Comparison of ENCODE assay signal across 23 cellular contexts in genomic region chr11:43832536-43832935, GRCh38. TPM values are rescaled to one million over a fixed set of nuclear protein-coding genes. Genes with fewer than 3 reads are reported as not detected.
DNase-seq lines count a peak whose midpoint lies in the region; ATAC-seq, FAIRE-seq and TF ChIP-seq lines count a peak whose summit lies in the region.
"Had no signal": no experiment of that assay in that cellular context is flagged by ENCODE, and none has a peak within 500 bp of the region (broad histone marks: within the 10 kb centered on the region; RNA-seq: fewer than 3 reads in every experiment).

No MANE protein-coding gene starts in this region.

- CTCF ChIA-PET in GM10248 (lab: Yijun Ruan, JAX): interaction anchor here (1.1 to 7.0 kb wide), 7 partner anchors 9 to 395 kb away, joined by 3 to 39 read pairs (median 3); no protein-coding TSS in a partner anchor

- FAIRE-seq in astrocyte (lab: Jason Lieb, UNC): peak; percentile 39
- FAIRE-seq: G401.6, GM12878, HTR-8/SVneo had no signal

- H3K9me3 Mint-ChIP-seq in astrocyte (ENCODE audit: unreplicated experiment): no peaks in the 10 kb centered on the region
- H3K9me3 Mint-ChIP-seq: GM23338, HFFc6 had no signal

- H3K27ac Mint-ChIP-seq in astrocyte (ENCODE audit: unreplicated experiment): no peak overlapping the region
- H3K27ac Mint-ChIP-seq: GM23338 had no signal

- H3K27me3 ChIP-seq in astrocyte (ENCODE audit: insufficient read depth, low read length): no peaks in the 10 kb centered on the region
- H3K27me3 ChIP-seq: MG63 had no signal

- peaks cover 5% of the 10 kb centered on the region for H4K20me1 ChIP-seq in astrocyte (ENCODE audit: insufficient read depth, low read length)

- H3K4me1 Mint-ChIP-seq in astrocyte (ENCODE audit: low read depth, unreplicated experiment): peaks cover 35% of the 10 kb centered on the region
- H3K4me1 Mint-ChIP-seq: GM23338 had no signal

- no peak overlapping the region for H3K4me2 ChIP-seq in astrocyte (ENCODE audit: low read length)
- H3K4me2 ChIP-seq: GM23338, SK-N-SH had no signal

- no peak overlapping the region for H3K9ac ChIP-seq in astrocyte (ENCODE audit: low read length)
- H3K9ac ChIP-seq: SK-N-SH had no signal

- H3K4me1 ChIP-seq in astrocyte (ENCODE audit: insufficient read depth, low read length): peaks cover 20% of the 10 kb centered on the region

- no peaks in the 10 kb centered on the region for H3K36me3 ChIP-seq in astrocyte (ENCODE audit: insufficient read depth, low read length)
- H3K36me3 ChIP-seq: MG63 had no signal

- H3K79me2 ChIP-seq in astrocyte (ENCODE audit: insufficient read depth, low read length): no peaks in the 10 kb centered on the region

- ATAC-seq in esophagus mucosa (peak; percentile 19), GM19452 (IDR thresholded peaks at IDR 0.05; ENCODE audit: unreplicated experiment) (no peak), HG02759 (IDR thresholded peaks at IDR 0.05; ENCODE audit: unreplicated experiment) (no peak), HG02973 (IDR thresholded peaks at IDR 0.05; ENCODE audit: unreplicated experiment) (no peak)
- ATAC-seq: GM12878, GM23338 had no signal

- H2AFZ ChIP-seq in astrocyte (ENCODE audit: low read depth, low read length): no peak overlapping the region
- H2AFZ ChIP-seq: GM23338 had no signal

- no peaks in the 10 kb centered on the region for H3K27me3 Mint-ChIP-seq in astrocyte (ENCODE audit: low read depth, unreplicated experiment)

- POLR2A ChIA-PET in GM10248 (lab: Yijun Ruan, JAX): no interaction called here

- H3K36me3 Mint-ChIP-seq in astrocyte (ENCODE audit: low read depth, unreplicated experiment): peaks cover 3% of the 10 kb centered on the region

- no peak for TF ChIP-seq CTCF in astrocyte (IDR thresholded peaks at IDR 0.05; ENCODE audit: insufficient read depth, low read depth, low read length)
- no peak for TF ChIP-seq CTCF in GM10248 (IDR thresholded peaks at IDR 0.05; ENCODE audit: control extremely low read depth, extremely low read depth, low read depth, missing control alignments)

- no peaks in the 10 kb centered on the region for H3K9me3 ChIP-seq in astrocyte (ENCODE audit: insufficient read depth, low read depth, low read length)
- H3K9me3 ChIP-seq: HAP-1, MG63, SK-N-SH had no signal

- no peak overlapping the region for H3K4me3 Mint-ChIP-seq in astrocyte (ENCODE audit: unreplicated experiment)
- H3K4me3 Mint-ChIP-seq: GM23338, HFFc6 had no signal

- no peak overlapping the region for H3K4me3 ChIP-seq in astrocyte (ENCODE audit: insufficient read depth, low read depth, low read length)
- H3K4me3 ChIP-seq: GM12878, GM23338, HAP-1, MG63 had no signal

- DNase-seq in A172 (ENCODE audit: low spot score) (peak; percentile 0), HT1080 (ENCODE audit: low read depth) (peak; percentile 39), astrocyte (ENCODE audit: low read depth) (no peak), GM10248 (ENCODE audit: extremely low spot score) (no peak)
- DNase-seq: 8988T, DMS153, HFFc6, KBM-7, MG63, NCI-H2029, NCI-H526 treated with DMSO at 0.1 percent for 48 hours, OCI-M1, SK-N-SH, SW 1271 had no signal

- no peak overlapping the region for H3K27ac ChIP-seq in astrocyte (ENCODE audit: low read depth, low read length)

RNA-seq across cellular contexts. Expression of gene ALKBH3, which starts 48.1 kb away (rescaled TPM):
- total RNA-seq in A172 (2014; rRNA removed; shearing (Covaris generic)): 67.7 and 76.6 TPM in 2 replicates
- total RNA-seq in HT1080 (2014; rRNA removed; shearing (Covaris generic)): 39.2 and 43.6 TPM in 2 replicates
- polyA plus RNA-seq in HT1080 (2015; cell fraction: cytosol; rRNA removed): 33.7 and 34.8 TPM in 2 replicates
- 25.9 and 27.9 TPM in 2 replicates for polyA plus RNA-seq in HT1080 (2015; cell fraction: nucleus; rRNA removed)
- total RNA-seq in astrocyte: 24.8 and 30.5 TPM in 2 replicates
- 31.9 TPM for total RNA-seq in esophagus mucosa

Comparison
In these comparisons a context has a peak if more than half of its experiments do, and no peak if none do; other contexts are left out.
1. DNase-seq: peak in A172 (single experiment) and HT1080 (single experiment); none in astrocyte (single experiment) and GM10248 (single experiment).